1 cellular context compared by ENCODE assay signal in the genomic region with DNA sequence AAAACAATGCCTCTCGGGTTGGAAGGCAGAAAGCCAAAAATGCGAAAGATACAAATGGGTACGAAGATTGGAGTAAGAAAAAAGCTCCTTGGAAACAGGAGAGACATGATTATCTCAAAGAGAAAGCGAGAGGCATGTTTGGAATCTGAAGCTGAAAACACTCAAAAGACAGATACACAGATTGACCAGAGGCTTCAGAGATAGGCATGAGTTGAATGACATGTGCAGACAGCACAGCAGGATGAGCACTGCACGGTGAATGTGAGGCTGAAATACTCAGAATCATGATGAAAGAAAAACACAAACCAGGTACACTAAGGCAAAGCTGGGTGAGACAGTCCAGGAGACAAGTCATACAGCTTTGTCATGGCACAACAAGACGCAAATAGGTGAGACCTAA.
A peak's percentile ranks its signal among the peaks of the same experiment; 100 is the strongest.
TF ChIP-seq lines count a peak whose summit lies in the region.

No MANE protein-coding gene starts in this region.

TF ChIP-seq in K562, 482 proteins besides CTCF, POLR2A, EP300 and RAD21:
- no peak for TF ChIP-seq RBBP5 (IDR thresholded peaks at IDR 0.05; ENCODE audit: borderline replicate concordance, insufficient read depth, low read length, poor library complexity, severe bottlenecking)
- peak; percentile 35 for TF ChIP-seq CBFA2T3 (IDR thresholded peaks at IDR 0.05)
- no peak for TF ChIP-seq ZNF830 (CRISPR knock-in tag; IDR thresholded peaks at IDR 0.05)
- TF ChIP-seq ZKSCAN3 (CRISPR knock-in tag; IDR thresholded peaks at IDR 0.05): no peak
- no peak for TF ChIP-seq MYNN (IDR thresholded peaks at IDR 0.05)
- no peak for TF ChIP-seq MYNN (CRISPR knock-in tag; IDR thresholded peaks at IDR 0.05)
- 0 out of 2 replicates have a peak, but pooled peaks have one; percentile 19 for TF ChIP-seq L3MBTL2 (IDR thresholded peaks at IDR 0.05)
- TF ChIP-seq TAL1 (IDR thresholded peaks at IDR 0.05): peak; percentile 15; the same call in 1 of the 2 replicates
- peak; percentile 5 for TF ChIP-seq MEIS2 (IDR thresholded peaks at IDR 0.05; ENCODE audit: partially characterized antibody)
- TF ChIP-seq, protein P1, sequence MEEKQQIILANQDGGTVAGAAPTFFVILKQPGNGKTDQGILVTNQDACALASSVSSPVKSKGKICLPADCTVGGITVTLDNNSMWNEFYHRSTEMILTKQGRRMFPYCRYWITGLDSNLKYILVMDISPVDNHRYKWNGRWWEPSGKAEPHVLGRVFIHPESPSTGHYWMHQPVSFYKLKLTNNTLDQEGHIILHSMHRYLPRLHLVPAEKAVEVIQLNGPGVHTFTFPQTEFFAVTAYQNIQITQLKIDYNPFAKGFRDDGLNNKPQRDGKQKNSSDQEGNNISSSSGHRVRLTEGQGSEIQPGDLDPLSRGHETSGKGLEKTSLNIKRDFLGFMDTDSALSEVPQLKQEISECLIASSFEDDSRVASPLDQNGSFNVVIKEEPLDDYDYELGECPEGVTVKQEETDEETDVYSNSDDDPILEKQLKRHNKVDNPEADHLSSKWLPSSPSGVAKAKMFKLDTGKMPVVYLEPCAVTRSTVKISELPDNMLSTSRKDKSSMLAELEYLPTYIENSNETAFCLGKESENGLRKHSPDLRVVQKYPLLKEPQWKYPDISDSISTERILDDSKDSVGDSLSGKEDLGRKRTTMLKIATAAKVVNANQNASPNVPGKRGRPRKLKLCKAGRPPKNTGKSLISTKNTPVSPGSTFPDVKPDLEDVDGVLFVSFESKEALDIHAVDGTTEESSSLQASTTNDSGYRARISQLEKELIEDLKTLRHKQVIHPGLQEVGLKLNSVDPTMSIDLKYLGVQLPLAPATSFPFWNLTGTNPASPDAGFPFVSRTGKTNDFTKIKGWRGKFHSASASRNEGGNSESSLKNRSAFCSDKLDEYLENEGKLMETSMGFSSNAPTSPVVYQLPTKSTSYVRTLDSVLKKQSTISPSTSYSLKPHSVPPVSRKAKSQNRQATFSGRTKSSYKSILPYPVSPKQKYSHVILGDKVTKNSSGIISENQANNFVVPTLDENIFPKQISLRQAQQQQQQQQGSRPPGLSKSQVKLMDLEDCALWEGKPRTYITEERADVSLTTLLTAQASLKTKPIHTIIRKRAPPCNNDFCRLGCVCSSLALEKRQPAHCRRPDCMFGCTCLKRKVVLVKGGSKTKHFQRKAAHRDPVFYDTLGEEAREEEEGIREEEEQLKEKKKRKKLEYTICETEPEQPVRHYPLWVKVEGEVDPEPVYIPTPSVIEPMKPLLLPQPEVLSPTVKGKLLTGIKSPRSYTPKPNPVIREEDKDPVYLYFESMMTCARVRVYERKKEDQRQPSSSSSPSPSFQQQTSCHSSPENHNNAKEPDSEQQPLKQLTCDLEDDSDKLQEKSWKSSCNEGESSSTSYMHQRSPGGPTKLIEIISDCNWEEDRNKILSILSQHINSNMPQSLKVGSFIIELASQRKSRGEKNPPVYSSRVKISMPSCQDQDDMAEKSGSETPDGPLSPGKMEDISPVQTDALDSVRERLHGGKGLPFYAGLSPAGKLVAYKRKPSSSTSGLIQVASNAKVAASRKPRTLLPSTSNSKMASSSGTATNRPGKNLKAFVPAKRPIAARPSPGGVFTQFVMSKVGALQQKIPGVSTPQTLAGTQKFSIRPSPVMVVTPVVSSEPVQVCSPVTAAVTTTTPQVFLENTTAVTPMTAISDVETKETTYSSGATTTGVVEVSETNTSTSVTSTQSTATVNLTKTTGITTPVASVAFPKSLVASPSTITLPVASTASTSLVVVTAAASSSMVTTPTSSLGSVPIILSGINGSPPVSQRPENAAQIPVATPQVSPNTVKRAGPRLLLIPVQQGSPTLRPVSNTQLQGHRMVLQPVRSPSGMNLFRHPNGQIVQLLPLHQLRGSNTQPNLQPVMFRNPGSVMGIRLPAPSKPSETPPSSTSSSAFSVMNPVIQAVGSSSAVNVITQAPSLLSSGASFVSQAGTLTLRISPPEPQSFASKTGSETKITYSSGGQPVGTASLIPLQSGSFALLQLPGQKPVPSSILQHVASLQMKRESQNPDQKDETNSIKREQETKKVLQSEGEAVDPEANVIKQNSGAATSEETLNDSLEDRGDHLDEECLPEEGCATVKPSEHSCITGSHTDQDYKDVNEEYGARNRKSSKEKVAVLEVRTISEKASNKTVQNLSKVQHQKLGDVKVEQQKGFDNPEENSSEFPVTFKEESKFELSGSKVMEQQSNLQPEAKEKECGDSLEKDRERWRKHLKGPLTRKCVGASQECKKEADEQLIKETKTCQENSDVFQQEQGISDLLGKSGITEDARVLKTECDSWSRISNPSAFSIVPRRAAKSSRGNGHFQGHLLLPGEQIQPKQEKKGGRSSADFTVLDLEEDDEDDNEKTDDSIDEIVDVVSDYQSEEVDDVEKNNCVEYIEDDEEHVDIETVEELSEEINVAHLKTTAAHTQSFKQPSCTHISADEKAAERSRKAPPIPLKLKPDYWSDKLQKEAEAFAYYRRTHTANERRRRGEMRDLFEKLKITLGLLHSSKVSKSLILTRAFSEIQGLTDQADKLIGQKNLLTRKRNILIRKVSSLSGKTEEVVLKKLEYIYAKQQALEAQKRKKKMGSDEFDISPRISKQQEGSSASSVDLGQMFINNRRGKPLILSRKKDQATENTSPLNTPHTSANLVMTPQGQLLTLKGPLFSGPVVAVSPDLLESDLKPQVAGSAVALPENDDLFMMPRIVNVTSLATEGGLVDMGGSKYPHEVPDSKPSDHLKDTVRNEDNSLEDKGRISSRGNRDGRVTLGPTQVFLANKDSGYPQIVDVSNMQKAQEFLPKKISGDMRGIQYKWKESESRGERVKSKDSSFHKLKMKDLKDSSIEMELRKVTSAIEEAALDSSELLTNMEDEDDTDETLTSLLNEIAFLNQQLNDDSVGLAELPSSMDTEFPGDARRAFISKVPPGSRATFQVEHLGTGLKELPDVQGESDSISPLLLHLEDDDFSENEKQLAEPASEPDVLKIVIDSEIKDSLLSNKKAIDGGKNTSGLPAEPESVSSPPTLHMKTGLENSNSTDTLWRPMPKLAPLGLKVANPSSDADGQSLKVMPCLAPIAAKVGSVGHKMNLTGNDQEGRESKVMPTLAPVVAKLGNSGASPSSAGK (IDR thresholded peaks at IDR 0.05): 0 out of 2 replicates have a peak, but pooled peaks have one; percentile 18
- TF ChIP-seq, protein P2, sequence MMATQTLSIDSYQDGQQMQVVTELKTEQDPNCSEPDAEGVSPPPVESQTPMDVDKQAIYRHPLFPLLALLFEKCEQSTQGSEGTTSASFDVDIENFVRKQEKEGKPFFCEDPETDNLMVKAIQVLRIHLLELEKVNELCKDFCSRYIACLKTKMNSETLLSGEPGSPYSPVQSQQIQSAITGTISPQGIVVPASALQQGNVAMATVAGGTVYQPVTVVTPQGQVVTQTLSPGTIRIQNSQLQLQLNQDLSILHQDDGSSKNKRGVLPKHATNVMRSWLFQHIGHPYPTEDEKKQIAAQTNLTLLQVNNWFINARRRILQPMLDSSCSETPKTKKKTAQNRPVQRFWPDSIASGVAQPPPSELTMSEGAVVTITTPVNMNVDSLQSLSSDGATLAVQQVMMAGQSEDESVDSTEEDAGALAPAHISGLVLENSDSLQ (IDR thresholded peaks at IDR 0.05): peak; percentile 49
- TF ChIP-seq CBX3 (IDR thresholded peaks at IDR 0.05; ENCODE audit: borderline replicate concordance in 1 of 2, low read length in 2 of 2): no peak
